1 cellular context compared by ENCODE assay signal in genomic region chr2:28397043-28397381, GRCh38.
TF ChIP-seq lines count a peak whose summit lies in the region.

No MANE protein-coding gene starts in this region.

TF ChIP-seq in HepG2, 621 proteins besides CTCF, POLR2A, EP300 and RAD21:
- 0 out of 2 replicates have a peak, but pooled peaks have one; percentile 50 for TF ChIP-seq ZNF343 (CRISPR knock-in tag; IDR thresholded peaks at IDR 0.05)
- TF ChIP-seq NR2C2 (CRISPR knock-in tag; IDR thresholded peaks at IDR 0.05; ENCODE audit: borderline replicate concordance), result 0 out of 2 replicates have a peak, but pooled peaks have one; percentile 3
- TF ChIP-seq, protein P1, sequence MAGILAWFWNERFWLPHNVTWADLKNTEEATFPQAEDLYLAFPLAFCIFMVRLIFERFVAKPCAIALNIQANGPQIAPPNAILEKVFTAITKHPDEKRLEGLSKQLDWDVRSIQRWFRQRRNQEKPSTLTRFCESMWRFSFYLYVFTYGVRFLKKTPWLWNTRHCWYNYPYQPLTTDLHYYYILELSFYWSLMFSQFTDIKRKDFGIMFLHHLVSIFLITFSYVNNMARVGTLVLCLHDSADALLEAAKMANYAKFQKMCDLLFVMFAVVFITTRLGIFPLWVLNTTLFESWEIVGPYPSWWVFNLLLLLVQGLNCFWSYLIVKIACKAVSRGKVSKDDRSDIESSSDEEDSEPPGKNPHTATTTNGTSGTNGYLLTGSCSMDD (CRISPR knock-in tag; IDR thresholded peaks at IDR 0.05), result no peak
